In genomic region chr20:63893999-63894357, GRCh38 we compare ENCODE assay signal across 8 cellular contexts. TPM values are rescaled to one million over a fixed set of nuclear protein-coding genes. Genes with fewer than 3 reads are reported as not detected.
DNase-seq lines count a peak whose midpoint lies in the region; ATAC-seq and TF ChIP-seq lines count a peak whose summit lies in the region.

No MANE protein-coding gene starts in this region.

- H3K27me3 ChIP-seq in DND-41 (ENCODE audit: insufficient read depth, low read length, poor library complexity), result no peaks in the 10 kb centered on the region
- H3K27me3 ChIP-seq in SK-N-SH (ENCODE audit: insufficient read depth), result no peaks in the 10 kb centered on the region
- H3K27me3 ChIP-seq in esophagus (ENCODE audit: control insufficient read depth in 1 of 2, insufficient read depth in 2 of 2, low read length in 2 of 2), result no peaks in the 10 kb centered on the region

- H3K4me3 ChIP-seq in DND-41 (ENCODE audit: low read depth in 1 of 2, low read length in 2 of 2) (no peak overlapping the region), SK-N-SH (ENCODE audit: low read depth in 2 of 2, low read length in 1 of 2) (peak overlapping the region; percentile 54 to 71; a peak in 3 of 4 replicates), esophagus (ENCODE audit: low read depth in 1 of 2, low read length in 2 of 2) (peak overlapping the region in 1 of 2 donors; percentile 97)

- TF ChIP-seq RAD21 in SK-N-SH (IDR thresholded peaks at IDR 0.05; ENCODE audit: low read length), result no peak

- peaks cover 4% of the 10 kb centered on the region for H3K36me3 Mint-ChIP-seq in progenitor cell of endocrine pancreas (ENCODE audit: insufficient read depth)

- H3K9me3 ChIP-seq in DND-41 (ENCODE audit: insufficient read depth, low read length, severe bottlenecking) (no peaks in the 10 kb centered on the region), SK-N-SH (no peaks in the 10 kb centered on the region), esophagus (ENCODE audit: control insufficient read depth in 2 of 2, insufficient read depth in 1 of 2, low read depth in 1 of 2, low read length in 1 of 2) (no peaks in the 10 kb centered on the region)

- peak overlapping the region; percentile 76 for H3K4me3 Mint-ChIP-seq in progenitor cell of endocrine pancreas (ENCODE audit: low read depth)

- peaks cover 22% of the 10 kb centered on the region for H3K4me1 Mint-ChIP-seq in progenitor cell of endocrine pancreas (ENCODE audit: low read depth)

- H3K79me2 ChIP-seq in DND-41 (ENCODE audit: insufficient read depth, low read length), result peaks cover 37% of the 10 kb centered on the region
- H3K79me2 ChIP-seq in SK-N-SH (ENCODE audit: insufficient read depth), result peaks cover 36% of the 10 kb centered on the region

- no peak overlapping the region for H3K9ac ChIP-seq in DND-41 (ENCODE audit: low read depth, low read length)
- no peak overlapping the region for H3K9ac ChIP-seq in SK-N-SH

- H3K4me2 ChIP-seq in DND-41 (ENCODE audit: insufficient read depth, low read length) (peak overlapping the region; percentile 72; the same call in 1 of the 2 replicates), SK-N-SH (peak overlapping the region; percentile 82; the same call in 1 of the 2 replicates)

- peaks cover 27% of the 10 kb centered on the region for H3K4me1 ChIP-seq in DND-41 (ENCODE audit: insufficient read depth, low read length)
- H3K4me1 ChIP-seq in SK-N-SH (ENCODE audit: control insufficient read depth in 1 of 2, insufficient read depth in 2 of 2, low read depth in 1 of 2, low read length in 1 of 2), result peaks cover 7 to 15% of the 10 kb centered on the region in 2 experiments; a peak in 3 of 4 replicates
- H3K4me1 ChIP-seq in esophagus (ENCODE audit: control insufficient read depth in 2 of 2, insufficient read depth in 2 of 2, low read length in 1 of 2), result peaks cover 4 to 19% of the 10 kb centered on the region in 2 donors

- CTCF ChIA-PET in SK-N-SH (lab: Yijun Ruan, JAX), result interaction anchor here (0.6 to 2.0 kb wide), 4 partner anchors 15 to 176 kb away, joined by 3 to 6 read pairs (median 3); no protein-coding TSS in a partner anchor

- no peak overlapping the region for H2AFZ ChIP-seq in DND-41 (ENCODE audit: low read depth, low read length)
- H2AFZ ChIP-seq in SK-N-SH (ENCODE audit: low read depth), result no peak overlapping the region

- H3K27ac ChIP-seq in DND-41 (ENCODE audit: low read length) (no peak overlapping the region), SK-N-SH (ENCODE audit: low read depth in 2 of 2, low read length in 1 of 2) (peak overlapping the region in 1 of 2 experiments; percentile 19; a peak in 1 of 4 replicates), esophagus (ENCODE audit: low read depth in 2 of 2, low read length in 1 of 2) (peak overlapping the region; percentile 32 to 78)

- no peak for ATAC-seq in DND-41 (ENCODE audit: insufficient read depth, low read depth)
- no peak for ATAC-seq in GM19324 (IDR thresholded peaks at IDR 0.05; ENCODE audit: low FRiP score, unreplicated experiment)

- TF ChIP-seq EP300 in SK-N-SH (IDR thresholded peaks at IDR 0.05; ENCODE audit: borderline replicate concordance in 1 of 2, low read depth in 1 of 2, low read length in 1 of 2), result no peak

- H3F3A ChIP-seq in SK-N-SH (replicated peaks; ENCODE audit: insufficient read depth), result peaks cover 25% of the 10 kb centered on the region

- POLR2A ChIA-PET in SK-N-SH (lab: Yijun Ruan, JAX), result interaction anchor here (0.7 to 1.4 kb wide), 2 partner anchors 9 to 29 kb away, joined by 3 to 6 read pairs; partner anchors contain the start of gene TPD52L2

- no peak for DNase-seq in DND-41
- no peak for DNase-seq in SK-N-SH
- no peak for DNase-seq in progenitor cell of endocrine pancreas (ENCODE audit: low spot score, unreplicated experiment)
- no peak for DNase-seq in NCI-H2029 treated with DMSO at 0.1 percent for 48 hours (lab: John Stamatoyannopoulos, UW)
- DNase-seq in NCI-H146 treated with DMSO at 0.1 percent for 48 hours (lab: John Stamatoyannopoulos, UW; ENCODE audit: unreplicated experiment), result no peak
- no peak for DNase-seq in stimulated activated CD4-positive, alpha-beta T cell treated with anti-CD3 and anti-CD28 coated beads, Interleukin-15, amount 100 ng/mL, for 24 hours

- H4K20me1 ChIP-seq in DND-41 (ENCODE audit: insufficient read depth, low read length), result peaks cover 47% of the 10 kb centered on the region
- peaks cover 44% of the 10 kb centered on the region for H4K20me1 ChIP-seq in SK-N-SH (ENCODE audit: insufficient read depth)

- H3K27ac Mint-ChIP-seq in progenitor cell of endocrine pancreas, result peak overlapping the region; percentile 49

- TF ChIP-seq CTCF in DND-41 (IDR thresholded peaks at IDR 0.05; ENCODE audit: borderline replicate concordance, extremely low read depth, low read length, poor library complexity, severe bottlenecking) (no peak), SK-N-SH (IDR thresholded peaks at IDR 0.05) (no peak), progenitor cell of endocrine pancreas (IDR thresholded peaks at IDR 0.05; ENCODE audit: unreplicated experiment) (no peak)

- H3K9me2 ChIP-seq in SK-N-SH, result no peaks in the 10 kb centered on the region

- 72% methylated on average over 6 of the region's 6 CpGs for WGBS in SK-N-SH (ENCODE audit: low lambda C conversion rate)
- 33 to 34% methylated on average over 6 of the region's 6 CpGs for WGBS in esophagus, 2 donors

- H3K27me3 Mint-ChIP-seq in progenitor cell of endocrine pancreas, result no peaks in the 10 kb centered on the region

- H3K36me3 ChIP-seq in DND-41 (ENCODE audit: insufficient read depth, low read length) (peaks cover 42% of the 10 kb centered on the region), SK-N-SH (replicated peaks in 1 of 2; ENCODE audit: control insufficient read depth in 1 of 2, insufficient read depth in 2 of 2, low read length in 1 of 2) (peaks cover 6 to 26% of the 10 kb centered on the region in 2 experiments), esophagus (ENCODE audit: control insufficient read depth in 2 of 2, insufficient read depth in 2 of 2, low read length in 1 of 2) (peaks cover 5 to 21% of the 10 kb centered on the region in 2 donors)

- H3K9me3 Mint-ChIP-seq in progenitor cell of endocrine pancreas (ENCODE audit: low read depth), result no peaks in the 10 kb centered on the region

TF ChIP-seq in SK-N-SH, 30 proteins besides CTCF, POLR2A, EP300 and RAD21:
- TF ChIP-seq USF1 (IDR thresholded peaks at IDR 0.05; ENCODE audit: borderline replicate concordance, low read depth) (no peak), RFX5 (IDR thresholded peaks at IDR 0.05; ENCODE audit: low read length) (no peak), FOXM1 (IDR thresholded peaks at IDR 0.05; ENCODE audit: low read depth) (no peak), TAF1 (IDR thresholded peaks at IDR 0.05; ENCODE audit: borderline replicate concordance, low read depth, low read length) (no peak), PBX3 (IDR thresholded peaks at IDR 0.05) (no peak), ELF1 (IDR thresholded peaks at IDR 0.05) (no peak), EZH2phosphoT487 (IDR thresholded peaks at IDR 0.05; ENCODE audit: borderline replicate concordance, low read depth) (no peak), MXI1 (IDR thresholded peaks at IDR 0.05; ENCODE audit: low read depth, low read length) (no peak), CHD2 (IDR thresholded peaks at IDR 0.05; ENCODE audit: low read length, partially characterized antibody) (no peak), TCF12 (IDR thresholded peaks at IDR 0.05) (no peak), SIN3A (IDR thresholded peaks at IDR 0.05; ENCODE audit: borderline replicate concordance, low read depth, low read length) (no peak), FOSL2 (IDR thresholded peaks at IDR 0.05; ENCODE audit: borderline replicate concordance, low read depth) (no peak), GABPA (IDR thresholded peaks at IDR 0.05; ENCODE audit: low read depth) (no peak), SMC3 (IDR thresholded peaks at IDR 0.05; ENCODE audit: low read depth, low read length) (no peak), MAX (IDR thresholded peaks at IDR 0.05; ENCODE audit: low read depth) (no peak)

RNA-seq across cellular contexts. Expression of gene DNAJC5, which starts 0.9 kb away (rescaled TPM):
- 24.2 and 26.2 TPM in 2 replicates for polyA plus RNA-seq in SK-N-SH (2012; rRNA removed)
- 13.7 and 19.3 TPM in 2 replicates for polyA plus RNA-seq in SK-N-SH (2012; cell fraction: cytosol; rRNA removed)
- polyA plus RNA-seq in SK-N-SH (2012; cell fraction: nucleus; rRNA removed), result 25.6 and 26.2 TPM in 2 replicates
- 10 to 100 TPM; 42.9 to 59.4 TPM for polyA plus RNA-seq in esophagus
- 41.8 and 42.3 TPM in 2 replicates for total RNA-seq in progenitor cell of endocrine pancreas

RNA-seq across cellular contexts. Expression of gene TPD52L2, which starts 28.9 kb away (rescaled TPM):
- 137 and 161 TPM in 2 replicates for polyA plus RNA-seq in SK-N-SH (2012; rRNA removed)
- polyA plus RNA-seq in SK-N-SH (2012; cell fraction: cytosol; rRNA removed), result 108 and 143 TPM in 2 replicates
- 139 and 148 TPM in 2 replicates for polyA plus RNA-seq in SK-N-SH (2012; cell fraction: nucleus; rRNA removed)
- polyA plus RNA-seq in esophagus, result 100 to 1,000 TPM in 1 of 2 donors, 10 to 100 TPM in 1; 82.0 to 107 TPM
- total RNA-seq in progenitor cell of endocrine pancreas, result 85.0 and 88.1 TPM in 2 replicates

RNA-seq across cellular contexts. Expression of gene ABHD16B, which starts 32.7 kb away (rescaled TPM):
- polyA plus RNA-seq in SK-N-SH (2012; rRNA removed), result not detected in 2 replicates
- polyA plus RNA-seq in SK-N-SH (2012; cell fraction: cytosol; rRNA removed), result not detected in 2 replicates
- polyA plus RNA-seq in SK-N-SH (2012; cell fraction: nucleus; rRNA removed), result not detected in 2 replicates
- under 1 TPM; 0.42 to 0.92 TPM for polyA plus RNA-seq in esophagus
- not detected in 2 replicates for total RNA-seq in progenitor cell of endocrine pancreas

Comparison
In these comparisons a context has a peak if more than half of its experiments do, and no peak if none do; other contexts are left out.
1. H3K4me3 ChIP-seq: peak in SK-N-SH (2 of 2); none in DND-41 (0 of 2).